In genomic region chr1:1962752-1963151, GRCh38 we compare ENCODE assay signal across 12 cellular contexts. TPM values are rescaled to one million over a fixed set of nuclear protein-coding genes. Genes with fewer than 3 reads are reported as not detected.
"Had no signal": no experiment of that assay in that cellular context is flagged by ENCODE, and none has a peak within 500 bp of the region (broad histone marks: within the 10 kb centered on the region; RNA-seq: fewer than 3 reads in every experiment).

No MANE protein-coding gene starts in this region.

- H3K4me3 ChIP-seq: GM23248, GM23338, HAP-1 had no signal

- H3K27ac ChIP-seq: GM23248 had no signal

- H3K4me2 ChIP-seq: GM23338 had no signal

- H3K27ac Mint-ChIP-seq: GM23338, H9, HFFc6 had no signal

- H3K9me3 ChIP-seq: HAP-1 had no signal

- H3K9ac ChIP-seq: GM23248 had no signal

- H3K36me3 ChIP-seq: HAP-1 had no signal

- H2AFZ ChIP-seq: GM23248 had no signal

- ATAC-seq: GM23338, HCT116 had no signal

- H3K9me3 Mint-ChIP-seq: GM23338, H9, HFFc6 had no signal

- FAIRE-seq: H1, H54 had no signal

- DNase-seq: GM23248, GOT3, H7, H9, HCEC 1CT, HFFc6 had no signal

- H3K4me3 Mint-ChIP-seq: GM23338, H9, HFFc6 had no signal

RNA-seq across cellular contexts. Expression of gene CFAP74, which starts 40.8 kb away (rescaled TPM):
- total RNA-seq: GM23248, GM23338, H4, H7, HFFc6 had no signal
- polyA plus RNA-seq: GM23248 had no signal

RNA-seq across cellular contexts. Expression of gene TMEM52, which starts 43.7 kb away (rescaled TPM):
- total RNA-seq: GM23248 had no signal

RNA-seq across cellular contexts. Expression of gene CALML6, which starts 47.7 kb away (rescaled TPM):
- total RNA-seq: H4 had no signal
- polyA plus RNA-seq: GM23248, GM23338 had no signal

RNA-seq across cellular contexts. Expression of gene GABRD, which starts 56.4 kb away (rescaled TPM):
- total RNA-seq: GM23248, HFFc6 had no signal
- polyA plus RNA-seq: GM23248 had no signal
